1 cellular context compared by ENCODE assay signal in genomic region chr10:110533149-110533548, GRCh38.
TF ChIP-seq lines count a peak whose summit lies in the region.

No MANE protein-coding gene starts in this region.

TF ChIP-seq in WTC11, 78 proteins besides CTCF, POLR2A, EP300 and RAD21 (continued from another document):
- TF ChIP-seq ESRRA (CRISPR knock-in tag; IDR thresholded peaks at IDR 0.05; ENCODE audit: borderline replicate concordance) (no peak), KAT7 (CRISPR knock-in tag; IDR thresholded peaks at IDR 0.05; ENCODE audit: borderline replicate concordance) (no peak)
- TF ChIP-seq, protein P1, sequence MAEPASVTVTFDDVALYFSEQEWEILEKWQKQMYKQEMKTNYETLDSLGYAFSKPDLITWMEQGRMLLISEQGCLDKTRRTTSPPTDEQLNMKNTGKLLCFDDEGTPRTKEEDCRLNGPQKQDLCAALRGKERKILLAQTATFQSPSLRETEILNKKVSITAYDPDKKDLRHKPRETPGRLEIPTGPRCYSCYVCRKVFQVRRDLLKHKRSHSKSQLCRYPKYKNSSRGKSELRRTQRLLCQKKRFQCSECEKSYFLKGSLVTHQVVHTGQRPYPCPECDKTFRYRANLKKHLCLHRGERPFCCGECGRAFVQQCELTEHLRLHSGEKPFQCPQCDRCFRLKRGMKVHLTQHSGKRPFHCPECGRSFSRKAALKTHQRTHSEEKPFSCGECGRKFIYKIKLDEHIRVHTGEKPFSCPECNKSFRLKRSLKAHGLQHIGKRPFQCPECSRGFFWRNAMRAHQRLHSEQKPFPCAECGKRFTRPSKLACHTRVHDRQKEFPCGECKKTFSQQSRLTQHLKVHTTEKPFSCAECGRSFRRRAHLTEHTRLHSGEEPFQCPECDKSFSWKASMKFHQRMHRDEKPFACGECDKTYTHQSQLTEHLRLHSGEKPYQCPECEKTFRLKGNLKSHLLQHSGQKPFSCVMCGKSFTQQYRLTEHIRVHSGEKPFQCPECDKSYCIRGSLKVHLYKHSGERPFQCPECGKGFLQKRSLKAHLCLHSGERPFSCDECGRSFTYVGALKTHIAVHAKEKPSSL (CRISPR knock-in tag; conservative IDR thresholded peaks at IDR 0.05) = no peak
- TF ChIP-seq, protein P2, sequence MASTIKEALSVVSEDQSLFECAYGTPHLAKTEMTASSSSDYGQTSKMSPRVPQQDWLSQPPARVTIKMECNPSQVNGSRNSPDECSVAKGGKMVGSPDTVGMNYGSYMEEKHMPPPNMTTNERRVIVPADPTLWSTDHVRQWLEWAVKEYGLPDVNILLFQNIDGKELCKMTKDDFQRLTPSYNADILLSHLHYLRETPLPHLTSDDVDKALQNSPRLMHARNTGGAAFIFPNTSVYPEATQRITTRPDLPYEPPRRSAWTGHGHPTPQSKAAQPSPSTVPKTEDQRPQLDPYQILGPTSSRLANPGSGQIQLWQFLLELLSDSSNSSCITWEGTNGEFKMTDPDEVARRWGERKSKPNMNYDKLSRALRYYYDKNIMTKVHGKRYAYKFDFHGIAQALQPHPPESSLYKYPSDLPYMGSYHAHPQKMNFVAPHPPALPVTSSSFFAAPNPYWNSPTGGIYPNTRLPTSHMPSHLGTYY (CRISPR knock-in tag; IDR thresholded peaks at IDR 0.05) = no peak
